Comparison of ENCODE assay signal across 20 cellular contexts in the genomic region with DNA sequence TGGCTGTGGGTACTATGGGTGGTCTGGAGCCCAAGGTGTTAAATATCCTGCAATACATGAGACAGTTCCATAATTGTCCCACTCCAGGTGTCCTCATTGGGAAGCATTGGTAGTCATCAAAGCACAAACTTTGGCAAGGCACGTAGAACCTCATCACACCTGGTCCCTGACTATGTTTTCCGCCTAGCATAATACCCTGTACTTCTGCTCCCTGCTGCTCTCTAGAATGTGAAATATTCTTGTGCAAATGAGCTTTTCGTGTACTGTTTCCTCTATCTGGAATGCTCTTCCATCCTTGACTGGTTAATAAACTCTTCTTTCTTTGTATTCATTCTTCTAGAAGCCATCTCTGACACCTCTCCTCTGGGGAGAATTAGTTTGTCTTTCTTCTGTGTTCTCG.
DNase-seq lines count a peak whose midpoint lies in the region; ATAC-seq and TF ChIP-seq lines count a peak whose summit lies in the region.
"Had no signal": no experiment of that assay in that cellular context is flagged by ENCODE, and none has a peak within 500 bp of the region (broad histone marks: within the 10 kb centered on the region; RNA-seq: fewer than 3 reads in every experiment).

No MANE protein-coding gene starts in this region.

- H3K36me3 ChIP-seq in GM23338 (ENCODE audit: insufficient read depth) (no peaks in the 10 kb centered on the region), iPS-20b (ENCODE audit: insufficient read depth, low read depth, low read length) (no peaks in the 10 kb centered on the region)
- H3K36me3 ChIP-seq: BLaER1 treated with 17β-estradiol and CSF1 and Interleukin-3, amounts not matched to agents 10 nM and 100 nM had no signal

- no peak overlapping the region for H3K4me3 Mint-ChIP-seq in GM23338
- no peak overlapping the region for H3K4me3 Mint-ChIP-seq in WTC11
- H3K4me3 Mint-ChIP-seq in activated CD4-positive, alpha-beta T cell treated with anti-CD3 and anti-CD28 coated beads, Interleukin-2, amount 10 ng/mL, durations not matched to agents 7 days and 5 days: no peak overlapping the region
- H3K4me3 Mint-ChIP-seq: B cell; CD4-positive, alpha-beta T cell; CD8-positive, alpha-beta T cell had no signal

- H3K27me3 ChIP-seq in GM23338 (ENCODE audit: insufficient read depth) (no peaks in the 10 kb centered on the region), iPS-20b (ENCODE audit: insufficient read depth, low read length) (no peaks in the 10 kb centered on the region)
- H3K27me3 ChIP-seq: BLaER1 treated with 17β-estradiol and CSF1 and Interleukin-3, amounts not matched to agents 10 nM and 100 nM had no signal

- ATAC-seq in GM23338: no peak
- ATAC-seq in WTC11: peak; percentile 76
- ATAC-seq: A549; CD8-positive, alpha-beta T cell had no signal

- CTCF ChIA-PET in WTC11 (lab: Charles Lee): interaction anchor here (0.9 kb wide), 1 partner anchor 27 kb away, joined by 3 read pairs; no protein-coding TSS in a partner anchor
- CTCF ChIA-PET in activated CD4-positive, alpha-beta T cell treated with anti-CD3 and anti-CD28 coated beads, Interleukin-2, amount 10 ng/mL, durations not matched to agents 7 days and 5 days (lab: Charles Lee): interaction anchor here (0.7 kb wide), 1 partner anchor 243 kb away, joined by 3 read pairs; no protein-coding TSS in a partner anchor

- no peak overlapping the region for H3K4me2 ChIP-seq in GM23338
- H3K4me2 ChIP-seq: A549; BLaER1 treated with 17β-estradiol and CSF1 and Interleukin-3, amounts not matched to agents 10 nM and 100 nM had no signal

- no peaks in the 10 kb centered on the region for H3K79me2 ChIP-seq in GM23338 (replicated peaks; ENCODE audit: insufficient read depth)

- H3K9ac ChIP-seq in iPS-20b (ENCODE audit: low read depth, low read length): no peak overlapping the region
- H3K9ac ChIP-seq: BLaER1 treated with 17β-estradiol and CSF1 and Interleukin-3, amounts not matched to agents 10 nM and 100 nM had no signal

- H3K27ac ChIP-seq in GM23338 (ENCODE audit: low read depth): no peak overlapping the region
- H3K27ac ChIP-seq in iPS-20b (ENCODE audit: low read length): no peak overlapping the region
- H3K27ac ChIP-seq: 22Rv1; A549; BLaER1 treated with 17β-estradiol and CSF1 and Interleukin-3, amounts not matched to agents 10 nM and 100 nM; C4-2B had no signal

- no peak overlapping the region for H2AFZ ChIP-seq in GM23338

- no peaks in the 10 kb centered on the region for H3K9me2 ChIP-seq in GM23338 (ENCODE audit: insufficient read depth)

- peak; percentile 7 for DNase-seq in NCI-H345 (lab: John Stamatoyannopoulos, UW)
- DNase-seq in NCI-H345 treated with DMSO at 0.1 percent for 48 hours (lab: John Stamatoyannopoulos, UW; ENCODE audit: unreplicated experiment): no peak
- peak; percentile 12 for DNase-seq in GM23338 (ENCODE audit: low spot score)
- DNase-seq in WTC11 (ENCODE audit: low spot score): no peak
- no peak for DNase-seq in NCI-H2227 (lab: John Stamatoyannopoulos, UW; ENCODE audit: unreplicated experiment)
- no peak for DNase-seq in activated CD4-positive, alpha-beta T cell treated with anti-CD3 and anti-CD28 coated beads, Interleukin-2, amount 50 U/mL, for 48 hours
- no peak for DNase-seq in activated CD4-positive, alpha-beta T cell treated with anti-CD3 and anti-CD28 coated beads, Interleukin-2, amount 10 ng/mL, durations not matched to agents 7 days and 5 days
- DNase-seq: AML-193; Caco-2; Calu3; CD4-positive, alpha-beta T cell; CD8-positive, alpha-beta T cell; DMS79 treated with DMSO at 0.1 percent for 48 hours; GF-D8 had no signal

- peaks cover 10% of the 10 kb centered on the region; the same call in 2 of the 3 replicates for H3K9me3 Mint-ChIP-seq in GM23338
- peaks cover 38% of the 10 kb centered on the region for H3K9me3 Mint-ChIP-seq in WTC11
- H3K9me3 Mint-ChIP-seq in activated CD4-positive, alpha-beta T cell treated with anti-CD3 and anti-CD28 coated beads, Interleukin-2, amount 10 ng/mL, durations not matched to agents 7 days and 5 days: no peaks in the 10 kb centered on the region
- H3K9me3 Mint-ChIP-seq: CD4-positive, alpha-beta T cell had no signal

- H3F3A ChIP-seq in GM23338 (replicated peaks; ENCODE audit: low read depth): no peaks in the 10 kb centered on the region

- H3K36me3 Mint-ChIP-seq in GM23338 (ENCODE audit: low read depth) (peaks cover 6% of the 10 kb centered on the region; the same call in 2 of the 3 replicates), WTC11 (peaks cover 19% of the 10 kb centered on the region)
- no peaks in the 10 kb centered on the region for H3K36me3 Mint-ChIP-seq in activated CD4-positive, alpha-beta T cell treated with anti-CD3 and anti-CD28 coated beads, Interleukin-2, amount 10 ng/mL, durations not matched to agents 7 days and 5 days (ENCODE audit: low read depth)
- H3K36me3 Mint-ChIP-seq: CD8-positive, alpha-beta T cell had no signal

- H3K27me3 Mint-ChIP-seq in GM23338 (ENCODE audit: insufficient read depth, low read depth, poor library complexity): no peaks in the 10 kb centered on the region
- H3K27me3 Mint-ChIP-seq in WTC11 (ENCODE audit: low read depth): peaks cover 3% of the 10 kb centered on the region; the same call in 1 of the 2 replicates
- H3K27me3 Mint-ChIP-seq in activated CD4-positive, alpha-beta T cell treated with anti-CD3 and anti-CD28 coated beads, Interleukin-2, amount 10 ng/mL, durations not matched to agents 7 days and 5 days: peaks cover 4% of the 10 kb centered on the region

- H3K4me1 ChIP-seq in GM23338 (ENCODE audit: insufficient read depth) (no peaks in the 10 kb centered on the region; the same call in 1 of the 2 replicates), iPS-20b (ENCODE audit: insufficient read depth, low read length) (peaks cover 4% of the 10 kb centered on the region; the same call in 1 of the 2 replicates)
- H3K4me1 ChIP-seq: A549; BLaER1 treated with 17β-estradiol and CSF1 and Interleukin-3, amounts not matched to agents 10 nM and 100 nM; Caco-2 had no signal

- POLR2A ChIA-PET in WTC11 (lab: Charles Lee): no interaction called here
- POLR2A ChIA-PET in activated CD4-positive, alpha-beta T cell treated with anti-CD3 and anti-CD28 coated beads, Interleukin-2, amount 10 ng/mL, durations not matched to agents 7 days and 5 days (lab: Charles Lee): no interaction called here

- TF ChIP-seq CTCF in GM23338 (conservative IDR thresholded peaks at IDR 0.05; ENCODE audit: low read depth in 2 of 2) (no peak), WTC11 (IDR thresholded peaks at IDR 0.05) (no peak)

- H3K4me1 Mint-ChIP-seq in GM23338: peaks cover 11% of the 10 kb centered on the region
- peaks cover 12% of the 10 kb centered on the region for H3K4me1 Mint-ChIP-seq in WTC11
- no peaks in the 10 kb centered on the region for H3K4me1 Mint-ChIP-seq in activated CD4-positive, alpha-beta T cell treated with anti-CD3 and anti-CD28 coated beads, Interleukin-2, amount 10 ng/mL, durations not matched to agents 7 days and 5 days
- H3K4me1 Mint-ChIP-seq: B cell had no signal

- H4K20me1 ChIP-seq in GM23338 (replicated peaks; ENCODE audit: insufficient read depth): no peaks in the 10 kb centered on the region
- H4K20me1 ChIP-seq: BLaER1 treated with 17β-estradiol and CSF1 and Interleukin-3, amounts not matched to agents 10 nM and 100 nM had no signal

- H3K9me3 ChIP-seq in iPS-20b (ENCODE audit: insufficient read depth, low read depth, low read length): no peaks in the 10 kb centered on the region
- H3K9me3 ChIP-seq: A549, Caco-2 had no signal

- H3K27ac Mint-ChIP-seq in GM23338 (no peak overlapping the region; the same call in 1 of the 2 replicates), WTC11 (peak overlapping the region; percentile 58)
- no peak overlapping the region for H3K27ac Mint-ChIP-seq in activated CD4-positive, alpha-beta T cell treated with anti-CD3 and anti-CD28 coated beads, Interleukin-2, amount 10 ng/mL, durations not matched to agents 7 days and 5 days
- H3K27ac Mint-ChIP-seq: B cell; CD4-positive, alpha-beta T cell; CD8-positive, alpha-beta T cell had no signal

- H3K4me3 ChIP-seq in GM23338 (no peak overlapping the region), iPS-20b (ENCODE audit: low read length) (0 out of 2 replicates have a peak overlapping the region, but pooled peaks have one; percentile 24)
- H3K4me3 ChIP-seq: A549; BLaER1 treated with 17β-estradiol and CSF1 and Interleukin-3, amounts not matched to agents 10 nM and 100 nM had no signal

TF ChIP-seq in WTC11, 78 proteins besides CTCF, POLR2A, EP300 and RAD21 (continues in another document):
- TF ChIP-seq SOX15 (CRISPR knock-in tag; IDR thresholded peaks at IDR 0.05) (no peak), SMAD3 (CRISPR knock-in tag; IDR thresholded peaks at IDR 0.05; ENCODE audit: borderline replicate concordance) (no peak), ETV6 (CRISPR knock-in tag; IDR thresholded peaks at IDR 0.05) (no peak), ZNF138 (CRISPR knock-in tag; conservative IDR thresholded peaks at IDR 0.05) (no peak), NFYB (CRISPR knock-in tag; conservative IDR thresholded peaks at IDR 0.05; ENCODE audit: low read depth) (no peak)
- TF ChIP-seq, protein P1, sequence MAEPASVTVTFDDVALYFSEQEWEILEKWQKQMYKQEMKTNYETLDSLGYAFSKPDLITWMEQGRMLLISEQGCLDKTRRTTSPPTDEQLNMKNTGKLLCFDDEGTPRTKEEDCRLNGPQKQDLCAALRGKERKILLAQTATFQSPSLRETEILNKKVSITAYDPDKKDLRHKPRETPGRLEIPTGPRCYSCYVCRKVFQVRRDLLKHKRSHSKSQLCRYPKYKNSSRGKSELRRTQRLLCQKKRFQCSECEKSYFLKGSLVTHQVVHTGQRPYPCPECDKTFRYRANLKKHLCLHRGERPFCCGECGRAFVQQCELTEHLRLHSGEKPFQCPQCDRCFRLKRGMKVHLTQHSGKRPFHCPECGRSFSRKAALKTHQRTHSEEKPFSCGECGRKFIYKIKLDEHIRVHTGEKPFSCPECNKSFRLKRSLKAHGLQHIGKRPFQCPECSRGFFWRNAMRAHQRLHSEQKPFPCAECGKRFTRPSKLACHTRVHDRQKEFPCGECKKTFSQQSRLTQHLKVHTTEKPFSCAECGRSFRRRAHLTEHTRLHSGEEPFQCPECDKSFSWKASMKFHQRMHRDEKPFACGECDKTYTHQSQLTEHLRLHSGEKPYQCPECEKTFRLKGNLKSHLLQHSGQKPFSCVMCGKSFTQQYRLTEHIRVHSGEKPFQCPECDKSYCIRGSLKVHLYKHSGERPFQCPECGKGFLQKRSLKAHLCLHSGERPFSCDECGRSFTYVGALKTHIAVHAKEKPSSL (CRISPR knock-in tag; conservative IDR thresholded peaks at IDR 0.05): no peak

Comparison
In these comparisons a context has a peak if more than half of its experiments do, and no peak if none do; other contexts are left out.
1. DNase-seq: peak in NCI-H345 (single experiment) and GM23338 (single experiment); none in NCI-H345 treated with DMSO at 0.1 percent for 48 hours (single experiment), WTC11 (single experiment), NCI-H2227 (single experiment), activated CD4-positive, alpha-beta T cell treated with anti-CD3 and anti-CD28 coated beads, Interleukin-2, amount 50 U/mL, for 48 hours (0 of 2) and activated CD4-positive, alpha-beta T cell treated with anti-CD3 and anti-CD28 coated beads, Interleukin-2, amount 10 ng/mL, durations not matched to agents 7 days and 5 days (single experiment).